Comparison of ENCODE assay signal across 23 cellular contexts in genomic region chr4:88226143-88226542, GRCh38.
"Had no signal": no experiment of that assay in that cellular context is flagged by ENCODE, and none has a peak within 500 bp of the region (broad histone marks: within the 10 kb centered on the region; RNA-seq: fewer than 3 reads in every experiment).

No MANE protein-coding gene starts in this region.

- H3K4me1 Mint-ChIP-seq: naive B cell; stimulated activated memory B cell treated with anti-CD40 and anti-IgM and Interleukin-4, amounts not matched to agents 10 μg/mL and 1 μg/mL and 100 μg/mL, for 72 hours had no signal

- H3K36me3 ChIP-seq: colonic mucosa, esophagus muscularis mucosa, gastroesophageal sphincter, left lung, prostate gland, right lobe of liver, spleen, stomach, thoracic aorta, transverse colon had no signal

- H3K27me3 Mint-ChIP-seq: naive B cell; stimulated activated memory B cell treated with anti-CD40 and anti-IgM and Interleukin-4, amounts not matched to agents 10 μg/mL and 1 μg/mL and 100 μg/mL, for 72 hours had no signal

- H3K36me3 Mint-ChIP-seq: naive B cell; stimulated activated memory B cell treated with anti-CD40 and anti-IgM and Interleukin-4, amounts not matched to agents 10 μg/mL and 1 μg/mL and 100 μg/mL, for 72 hours had no signal

- H3K27ac Mint-ChIP-seq: immature natural killer cell; naive B cell; nephron; stimulated activated memory B cell treated with anti-CD40 and anti-IgM and Interleukin-4, amounts not matched to agents 10 μg/mL and 1 μg/mL and 100 μg/mL, for 72 hours had no signal

- ATAC-seq: gastroesophageal sphincter; stimulated activated memory B cell treated with anti-CD40 and anti-IgM and Interleukin-4, amounts not matched to agents 10 μg/mL and 1 μg/mL and 100 μg/mL, for 72 hours had no signal

- H2AFZ ChIP-seq: parathyroid adenoma had no signal

- FAIRE-seq: keratinocyte had no signal

- H3K9me3 ChIP-seq: colonic mucosa, esophagus muscularis mucosa, gastroesophageal sphincter, prostate gland, right lobe of liver, stomach, thoracic aorta, transverse colon had no signal

- DNase-seq: colonic mucosa; glutamatergic neuron; immature natural killer cell; left lung; mesendoderm; naive B cell; right lobe of liver; spleen; stimulated activated CD4-positive, alpha-beta T cell treated with anti-CD3 and anti-CD28 coated beads, Interleukin-15, amount 100 ng/mL, for 24 hours; stimulated activated CD4-positive, alpha-beta T cell treated with anti-CD3 and anti-CD28 coated beads, Interleukin-1b, Interleukin-23, amount 100 ng/mL, for 48 hours; stimulated activated CD4-positive, alpha-beta T cell treated with anti-CD3 and anti-CD28 coated beads, Interleukin-4, amount 100 ng/mL, for 24 hours; stomach; substantia nigra; transverse colon had no signal

- H3K79me2 ChIP-seq: parathyroid adenoma had no signal

- H3K9ac ChIP-seq: parathyroid adenoma had no signal

- H3K27ac ChIP-seq: colonic mucosa, esophagus muscularis mucosa, gastroesophageal sphincter, left lung, parathyroid adenoma, prostate gland, right lobe of liver, spleen, stomach, thoracic aorta, transverse colon had no signal

- H3K27me3 ChIP-seq: colonic mucosa, esophagus muscularis mucosa, gastroesophageal sphincter, left lung, right lobe of liver, spleen, stomach, transverse colon had no signal

- H3K4me1 ChIP-seq: colonic mucosa, left lung, parathyroid adenoma, prostate gland, right lobe of liver had no signal

- H3K4me3 Mint-ChIP-seq: immature natural killer cell; naive B cell; nephron; stimulated activated memory B cell treated with anti-CD40 and anti-IgM and Interleukin-4, amounts not matched to agents 10 μg/mL and 1 μg/mL and 100 μg/mL, for 72 hours had no signal

- H3K4me3 ChIP-seq: colonic mucosa, esophagus muscularis mucosa, gastroesophageal sphincter, left lung, lung, prostate gland, right lobe of liver, spleen, stomach, thoracic aorta, transverse colon had no signal
